In the genomic region with DNA sequence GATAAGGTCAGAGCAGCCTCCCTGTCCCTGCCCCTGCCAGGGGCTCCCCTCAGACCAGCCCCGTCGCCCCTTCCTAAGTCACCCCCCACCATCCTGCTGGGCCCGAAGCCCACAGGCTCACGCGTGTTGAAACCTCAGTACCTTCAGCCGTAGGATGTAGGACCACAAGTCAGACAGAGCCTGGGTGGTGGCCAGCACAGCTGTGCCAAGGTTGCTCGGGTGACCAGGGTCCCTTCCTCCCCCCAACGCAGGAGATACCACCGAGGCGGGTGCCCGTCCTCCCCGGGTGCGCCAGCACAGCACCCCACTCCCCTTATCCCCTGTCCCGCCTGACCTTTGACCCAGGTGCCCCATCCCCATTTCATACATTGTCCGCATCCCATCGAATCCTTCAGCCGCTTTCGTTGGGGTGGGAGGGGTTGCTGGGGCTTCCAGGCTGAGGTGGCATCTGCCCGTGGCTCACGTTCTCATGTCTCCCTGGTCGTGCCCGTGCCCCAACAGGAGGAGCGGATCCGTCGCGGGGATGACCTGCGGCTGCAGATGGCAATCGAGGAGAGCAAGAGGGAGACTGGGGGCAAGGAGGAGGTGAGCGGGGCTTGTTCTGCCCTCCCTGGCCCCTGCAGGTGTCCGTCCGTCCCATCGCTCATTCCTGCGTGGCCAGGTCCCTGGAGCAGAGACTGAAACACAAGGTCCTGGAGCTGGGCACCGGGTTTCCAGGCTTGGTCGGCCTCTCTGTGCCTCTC, we compare ENCODE assay signal across 26 cellular contexts. TPM values are rescaled to one million over a fixed set of nuclear protein-coding genes. Genes with fewer than 3 reads are reported as not detected.
A peak's percentile ranks its signal among the peaks of the same experiment; 100 is the strongest.
DNase-seq lines count a peak whose midpoint lies in the region; ATAC-seq, FAIRE-seq and TF ChIP-seq lines count a peak whose summit lies in the region.
"Had no signal": no experiment of that assay in that cellular context is flagged by ENCODE, and none has a peak within 500 bp of the region (broad histone marks: within the 10 kb centered on the region; RNA-seq: fewer than 3 reads in every experiment).

No MANE protein-coding gene starts in this region.

- TF ChIP-seq EP300 in GM12878 (IDR thresholded peaks at IDR 0.05; ENCODE audit: borderline replicate concordance in 1 of 2, control insufficient read depth in 1 of 2, low read depth in 2 of 2, low read length in 2 of 2) (no peak), stomach (IDR thresholded peaks at IDR 0.05) (no peak)

- TF ChIP-seq RAD21 in GM12878 (IDR thresholded peaks at IDR 0.05; ENCODE audit: insufficient read depth, low read depth, low read length), result no peak

- no peaks in the 10 kb centered on the region for H3K27me3 Mint-ChIP-seq in activated T-cell treated with anti-CD3 and anti-CD28 coated beads, Interleukin-2, amount 50 U/mL, for 24 hours
- H3K27me3 Mint-ChIP-seq in activated T-cell treated with anti-CD3 and anti-CD28 coated beads, Interleukin-2, amount 50 U/mL, for 72 hours (ENCODE audit: low read depth), result no peaks in the 10 kb centered on the region
- no peaks in the 10 kb centered on the region for H3K27me3 Mint-ChIP-seq in memory B cell
- H3K27me3 Mint-ChIP-seq: activated CD4-positive, alpha-beta T cell treated with anti-CD3 and anti-CD28 coated beads for 36 hours; brain; CD4-positive, alpha-beta memory T cell had no signal

- H3K4me1 ChIP-seq in GM12878 (ENCODE audit: control insufficient read depth, insufficient read depth, low read length) (no peaks in the 10 kb centered on the region), stomach (peaks cover 35 to 51% (median 48%) of the 10 kb centered on the region in 4 donors)

- POLR2A ChIA-PET in GM12878 (lab: Charles Lee), result no interaction called here

- H3K4me3 Mint-ChIP-seq in activated T-cell treated with anti-CD3 and anti-CD28 coated beads, Interleukin-2, amount 50 U/mL, for 24 hours, result no peak overlapping the region
- no peak overlapping the region for H3K4me3 Mint-ChIP-seq in activated T-cell treated with anti-CD3 and anti-CD28 coated beads, Interleukin-2, amount 50 U/mL, for 72 hours
- no peak overlapping the region for H3K4me3 Mint-ChIP-seq in memory B cell
- H3K4me3 Mint-ChIP-seq: activated CD4-positive, alpha-beta T cell treated with anti-CD3 and anti-CD28 coated beads for 36 hours; activated CD8-positive, alpha-beta T cell treated with anti-CD3 and anti-CD28 coated beads, Interleukin-2, amount 10 ng/mL, durations not matched to agents 7 days and 5 days; CD4-positive, alpha-beta memory T cell; T-helper 2 cell treated with Interferon-gamma antibody and Interleukin-4, amounts not matched to agents 5 μg/mL and 100 μg/mL, for 36 hours had no signal

- peaks cover 5% of the 10 kb centered on the region; the same call in 1 of the 2 replicates for H4K20me1 ChIP-seq in GM12878 (ENCODE audit: control insufficient read depth, insufficient read depth)

- H3K27ac Mint-ChIP-seq in activated T-cell treated with anti-CD3 and anti-CD28 coated beads, Interleukin-2, amount 50 U/mL, for 24 hours, result peak overlapping the region; percentile 44
- no peak overlapping the region for H3K27ac Mint-ChIP-seq in activated T-cell treated with anti-CD3 and anti-CD28 coated beads, Interleukin-2, amount 50 U/mL, for 72 hours
- peak overlapping the region; percentile 95 for H3K27ac Mint-ChIP-seq in memory B cell
- H3K27ac Mint-ChIP-seq: activated CD4-positive, alpha-beta T cell treated with anti-CD3 and anti-CD28 coated beads for 36 hours; activated CD8-positive, alpha-beta T cell treated with anti-CD3 and anti-CD28 coated beads, Interleukin-2, amount 10 ng/mL, durations not matched to agents 7 days and 5 days; T-helper 2 cell treated with Interferon-gamma antibody and Interleukin-4, amounts not matched to agents 5 μg/mL and 100 μg/mL, for 36 hours had no signal

- no peak overlapping the region for H3K27ac ChIP-seq in GM12878 (ENCODE audit: control insufficient read depth, insufficient read depth)
- H3K27ac ChIP-seq in stomach, result peak overlapping the region; percentile 9 to 94 (median 64)
- H3K27ac ChIP-seq: 22Rv1, upper lobe of left lung had no signal

- H2AFZ ChIP-seq in GM12878 (ENCODE audit: control insufficient read depth, low read depth, low read length), result no peak overlapping the region

- H3K79me2 ChIP-seq in GM12878 (ENCODE audit: control insufficient read depth, insufficient read depth, low read length), result peaks cover 2% of the 10 kb centered on the region

- no peak overlapping the region for H3K9ac ChIP-seq in GM12878 (ENCODE audit: control insufficient read depth, insufficient read depth, low read length)

- H3K4me2 ChIP-seq in GM12878 (ENCODE audit: control insufficient read depth, insufficient read depth), result no peak overlapping the region
- H3K4me2 ChIP-seq: smooth muscle cell had no signal

- no peak for TF ChIP-seq CTCF in GM12878 (IDR thresholded peaks at IDR 0.05 in 2 of 3, conservative IDR thresholded peaks at IDR 0.05 in 1 of 3; ENCODE audit: control insufficient read depth in 2 of 3, extremely low read depth in 1 of 3, insufficient read depth in 1 of 3, low read depth in 3 of 3, low read length in 3 of 3)
- TF ChIP-seq CTCF in stomach (IDR thresholded peaks at IDR 0.05), result no peak

- no TSS peak for BruUV-seq in GM12878 (replicated peaks; lab: Mats Ljungman, UMichigan)

- RAD21 ChIA-PET in GM12878 (lab: Charles Lee; ENCODE audit: unreplicated experiment), result no interaction called here

- peaks cover 14 to 49% of the 10 kb centered on the region in 2 experiments; a peak in 3 of 4 replicates for H3K36me3 ChIP-seq in GM12878 (ENCODE audit: control insufficient read depth in 2 of 2, insufficient read depth in 2 of 2, low read length in 1 of 2)
- H3K36me3 ChIP-seq in stomach, result peaks cover 76 to 100% (median 100%) of the 10 kb centered on the region in 4 donors

- H3K9me3 Mint-ChIP-seq in activated T-cell treated with anti-CD3 and anti-CD28 coated beads, Interleukin-2, amount 50 U/mL, for 24 hours, result no peaks in the 10 kb centered on the region
- H3K9me3 Mint-ChIP-seq in activated T-cell treated with anti-CD3 and anti-CD28 coated beads, Interleukin-2, amount 50 U/mL, for 72 hours, result no peaks in the 10 kb centered on the region
- H3K9me3 Mint-ChIP-seq in memory B cell, result no peaks in the 10 kb centered on the region
- H3K9me3 Mint-ChIP-seq: brain; CD4-positive, alpha-beta memory T cell; T-helper 2 cell treated with Interferon-gamma antibody and Interleukin-4, amounts not matched to agents 5 μg/mL and 100 μg/mL, for 36 hours had no signal

- no peak overlapping the region for H3K4me3 ChIP-seq in GM12878
- H3K4me3 ChIP-seq in stomach, result no peak overlapping the region
- H3K4me3 ChIP-seq: smooth muscle cell, upper lobe of left lung had no signal

- H3K27me3 ChIP-seq in GM12878 (replicated peaks in 1 of 2; ENCODE audit: control insufficient read depth in 2 of 2, insufficient read depth in 2 of 2, low read length in 1 of 2) (no peaks in the 10 kb centered on the region), stomach (no peaks in the 10 kb centered on the region)
- H3K27me3 ChIP-seq: upper lobe of left lung had no signal

- in situ Hi-C loops in GM12878 (cut with MboI), result no loop called here

- H3K36me3 Mint-ChIP-seq in activated T-cell treated with anti-CD3 and anti-CD28 coated beads, Interleukin-2, amount 50 U/mL, for 24 hours (ENCODE audit: low read depth), result peaks cover 80% of the 10 kb centered on the region
- H3K36me3 Mint-ChIP-seq in activated T-cell treated with anti-CD3 and anti-CD28 coated beads, Interleukin-2, amount 50 U/mL, for 72 hours (ENCODE audit: insufficient read depth in 2 of 2), result peaks cover 1 to 2% of the 10 kb centered on the region in 2 donors
- peaks cover 31% of the 10 kb centered on the region for H3K36me3 Mint-ChIP-seq in memory B cell

- no peak for DNase-seq in activated T-cell treated with anti-CD3 and anti-CD28 coated beads, Interleukin-2, amount 50 U/mL, for 24 hours
- DNase-seq in activated T-cell treated with anti-CD3 and anti-CD28 coated beads, Interleukin-2, amount 50 U/mL, for 72 hours, result no peak
- DNase-seq in GM12878 (ENCODE audit: low read depth, low spot score) (no peak), memory B cell (ENCODE audit: low spot score in 2 of 2) (no peak), stomach (no peak), middle frontal gyrus (ENCODE audit: extremely low spot score, low spot score) (no peak), retina (no peak)
- DNase-seq: activated CD4-positive, alpha-beta T cell treated with anti-CD3 and anti-CD28 coated beads for 36 hours; activated CD8-positive, alpha-beta T cell treated with anti-CD3 and anti-CD28 coated beads, Interleukin-2, amount 10 ng/mL, durations not matched to agents 7 days and 5 days; CD4-positive, alpha-beta memory T cell; effector CD4-positive, alpha-beta T cell; NCI-H1092; SHP77; stimulated activated CD4-positive, alpha-beta T cell treated with anti-CD3 and anti-CD28 coated beads, Interleukin-2, amount 100 ng/mL, for 24 hours had no signal

- CTCF ChIA-PET in GM12878 (lab: Yijun Ruan, JAX), result no interaction called here

- intact Hi-C loops in GM12878 (cut with micrococcal nuclease; ENCODE audit: unreplicated experiment) (no loop called here), stomach (cut with DNase I; ENCODE audit: low total_unique reads) (no loop called here)

- ATAC-seq in activated T-cell treated with anti-CD3 and anti-CD28 coated beads, Interleukin-2, amount 50 U/mL, for 72 hours (replicated peaks in 1 of 2), result no peak
- ATAC-seq in GM12878 (no peak), memory B cell (ENCODE audit: low read depth) (no peak), GM18909 (IDR thresholded peaks at IDR 0.05; ENCODE audit: poor library complexity, unreplicated experiment) (no peak)
- ATAC-seq: activated CD4-positive, alpha-beta T cell treated with anti-CD3 and anti-CD28 coated beads for 36 hours; activated CD8-positive, alpha-beta T cell treated with anti-CD3 and anti-CD28 coated beads, Interleukin-2, amount 10 ng/mL, durations not matched to agents 7 days and 5 days had no signal

- SMC1A ChIA-PET in GM12878 (lab: Charles Lee; ENCODE audit: uncharacterized antibody, unreplicated experiment), result no interaction called here

- H3K9me3 ChIP-seq in GM12878 (replicated peaks; ENCODE audit: control insufficient read depth, insufficient read depth, low read length), result no peaks in the 10 kb centered on the region
- no peaks in the 10 kb centered on the region for H3K9me3 ChIP-seq in stomach
- H3K9me3 ChIP-seq: upper lobe of left lung had no signal

- 96% methylated on average over 33 of the region's 35 CpGs for WGBS in GM12878 (ENCODE audit: insufficient coverage, insufficient replicate concordance, low lambda C conversion rate, missing lambda C conversion rate)
- 87 to 96% (median 89%) methylated on average over 21 to 35 of the region's 35 CpGs for WGBS in stomach, 5 donors

- no peak for FAIRE-seq in GM12878 (lab: Jason Lieb, UNC)
- FAIRE-seq: H54, keratinocyte had no signal

- TF ChIP-seq POLR2A in GM12878 (IDR thresholded peaks at IDR 0.05; ENCODE audit: low read depth, low read length) (0 out of 2 replicates have a peak, but pooled peaks have one; percentile 26), stomach (IDR thresholded peaks at IDR 0.05) (no peak)

- H3K4me1 Mint-ChIP-seq in activated T-cell treated with anti-CD3 and anti-CD28 coated beads, Interleukin-2, amount 50 U/mL, for 24 hours (ENCODE audit: low read depth), result peaks cover 10% of the 10 kb centered on the region
- peaks cover 7% of the 10 kb centered on the region for H3K4me1 Mint-ChIP-seq in activated T-cell treated with anti-CD3 and anti-CD28 coated beads, Interleukin-2, amount 50 U/mL, for 72 hours (ENCODE audit: low read depth)
- H3K4me1 Mint-ChIP-seq in memory B cell, result peaks cover 23% of the 10 kb centered on the region
- H3K4me1 Mint-ChIP-seq: brain had no signal

RNA-seq across cellular contexts. Expression of a gene that starts 14.5 kb away (rescaled TPM):
- 10 to 100 TPM; 33.8 to 40.5 TPM for total RNA-seq in activated T-cell treated with anti-CD3 and anti-CD28 coated beads, Interleukin-2, amount 50 U/mL, for 72 hours
- total RNA-seq in GM12878 (2013; cell fraction: nucleolus; rRNA removed), result 21.7 and 25.6 TPM in 2 replicates
- total RNA-seq in GM12878 (2014; rRNA removed) (7.7 and 12.0 TPM in 2 replicates), GM12878 (2014; rRNA removed; fragmentation: Illumina TruSeq; extraction: Trizol) (4.7 and 6.2 TPM in 2 replicates), GM12878 (2021) (79.8 and 88.5 TPM in 2 replicates), stomach (100 to 1,000 TPM in 3 of 5 donors, 10 to 100 TPM in 2; 17.8 to 363 (median 184) TPM)
- polyA plus RNA-seq in GM12878 (2011; ENCODE audit: low read depth), result 7.1 TPM
- polyA plus RNA-seq in GM12878 (2011; rRNA removed) (3.4 and 9.3 TPM in 2 replicates), GM12878 (2014; fragmentation: Illumina TruSeq; extraction: Trizol) (2.0 and 6.8 TPM in 2 replicates), GM12878 (2014; fragmentation: Nextera tagmentation; extraction: Ambion mirVana) (under 1 TPM; 0.11 to 0.16 TPM), GM12878 (2014; rRNA removed) (36.9 and 47.0 TPM in 2 replicates), GM12878 (2016; fragmentation: Nextera tagmentation; extraction: Ambion mirVana) (10 to 100 TPM; 21.8 to 22.1 TPM), stomach (100 to 1,000 TPM in 2 of 3 donors, 10 to 100 TPM in 1; 74.6 to 213 (median 183) TPM)
- 18.3 and 23.2 TPM in 2 replicates for polyA plus RNA-seq in GM12878 (2011; cell fraction: cytosol; rRNA removed)
- 35.8 and 58.4 TPM in 2 replicates for polyA plus RNA-seq in GM12878 (2011; cell fraction: nucleus; rRNA removed)
- 28.6 and 36.3 TPM in 2 replicates for polyA plus RNA-seq in GM12878 (2012)
- 19.7 and 22.3 TPM in 2 replicates for polyA minus RNA-seq in GM12878 (2011; rRNA and poly(A)+ RNA removed)
- 18.9 and 25.0 TPM in 2 replicates for polyA minus RNA-seq in GM12878 (2011; cell fraction: cytosol; rRNA and poly(A)+ RNA removed)
- 9.1 and 13.6 TPM in 2 replicates for polyA minus RNA-seq in GM12878 (2011; cell fraction: nucleus; rRNA and poly(A)+ RNA removed)

RNA-seq across cellular contexts. Expression of a gene that starts 34.7 kb away (rescaled TPM):
- total RNA-seq in activated T-cell treated with anti-CD3 and anti-CD28 coated beads, Interleukin-2, amount 50 U/mL, for 72 hours, result 100 to 1,000 TPM; 128 to 137 TPM
- total RNA-seq in GM12878 (2013; cell fraction: nucleolus; rRNA removed), result 46.0 and 50.9 TPM in 2 replicates
- total RNA-seq in GM12878 (2014; rRNA removed) (204 and 228 TPM in 2 replicates), GM12878 (2014; rRNA removed; fragmentation: Illumina TruSeq; extraction: Trizol) (112 and 121 TPM in 2 replicates), GM12878 (2021) (308 and 338 TPM in 2 replicates), stomach (100 to 1,000 TPM in 4 of 5 donors, 10 to 100 TPM in 1; 70.5 to 463 (median 183) TPM)
- polyA plus RNA-seq in GM12878 (2011; ENCODE audit: low read depth), result 59.4 TPM
- polyA plus RNA-seq in GM12878 (2011; rRNA removed) (54.9 and 140 TPM in 2 replicates), GM12878 (2014; fragmentation: Illumina TruSeq; extraction: Trizol) (50.9 and 141 TPM in 2 replicates), GM12878 (2014; fragmentation: Nextera tagmentation; extraction: Ambion mirVana) (1 to 10 TPM; 3.0 to 8.3 TPM), GM12878 (2014; rRNA removed) (284 and 360 TPM in 2 replicates), GM12878 (2016; fragmentation: Nextera tagmentation; extraction: Ambion mirVana) (10 to 100 TPM; 46.2 to 48.9 TPM), stomach (10 to 100 TPM; 53.2 to 91.4 (median 62.2) TPM)
- 239 and 270 TPM in 2 replicates for polyA plus RNA-seq in GM12878 (2011; cell fraction: cytosol; rRNA removed)
- polyA plus RNA-seq in GM12878 (2011; cell fraction: nucleus; rRNA removed), result 425 and 604 TPM in 2 replicates
- 148 and 173 TPM in 2 replicates for polyA plus RNA-seq in GM12878 (2012)
- 61.6 and 111 TPM in 2 replicates for polyA minus RNA-seq in GM12878 (2011; rRNA and poly(A)+ RNA removed)
- 60.9 and 65.2 TPM in 2 replicates for polyA minus RNA-seq in GM12878 (2011; cell fraction: cytosol; rRNA and poly(A)+ RNA removed)
- 63.1 and 102 TPM in 2 replicates for polyA minus RNA-seq in GM12878 (2011; cell fraction: nucleus; rRNA and poly(A)+ RNA removed)

RNA-seq across cellular contexts. Expression of a gene that starts 41.5 kb away (rescaled TPM):
- total RNA-seq in activated T-cell treated with anti-CD3 and anti-CD28 coated beads, Interleukin-2, amount 50 U/mL, for 72 hours, result 10 to 100 TPM; 13.8 to 21.7 TPM
- 8.3 and 8.6 TPM in 2 replicates for total RNA-seq in GM12878 (2013; cell fraction: nucleolus; rRNA removed)
- total RNA-seq in GM12878 (2014; rRNA removed), result 19.2 and 22.5 TPM in 2 replicates
- total RNA-seq in GM12878 (2014; rRNA removed; fragmentation: Illumina TruSeq; extraction: Trizol), result 11.9 and 12.7 TPM in 2 replicates
- total RNA-seq in GM12878 (2021), result 33.1 and 34.2 TPM in 2 replicates
- 5.6 TPM for polyA plus RNA-seq in GM12878 (2011; ENCODE audit: low read depth)
- polyA plus RNA-seq in GM12878 (2011; rRNA removed), result 7.8 and 16.4 TPM in 2 replicates
- polyA plus RNA-seq in GM12878 (2011; cell fraction: cytosol; rRNA removed), result 17.5 and 27.2 TPM in 2 replicates
- polyA plus RNA-seq in GM12878 (2011; cell fraction: nucleus; rRNA removed), result 38.1 and 48.1 TPM in 2 replicates
- polyA plus RNA-seq in GM12878 (2012), result 27.7 and 32.6 TPM in 2 replicates
- polyA plus RNA-seq in GM12878 (2014; fragmentation: Illumina TruSeq; extraction: Trizol), result 7.7 and 19.2 TPM in 2 replicates
- polyA plus RNA-seq in GM12878 (2014; fragmentation: Nextera tagmentation; extraction: Ambion mirVana), result under 1 TPM; 0.04 to 0.14 TPM
- 35.9 and 39.9 TPM in 2 replicates for polyA plus RNA-seq in GM12878 (2014; rRNA removed)
- polyA plus RNA-seq in GM12878 (2016; fragmentation: Nextera tagmentation; extraction: Ambion mirVana), result 10 to 100 TPM; 20.4 to 25.7 TPM
- 3.4 and 7.2 TPM in 2 replicates for polyA minus RNA-seq in GM12878 (2011; rRNA and poly(A)+ RNA removed)
- polyA minus RNA-seq in GM12878 (2011; cell fraction: cytosol; rRNA and poly(A)+ RNA removed), result 5.5 and 7.0 TPM in 2 replicates
- polyA minus RNA-seq in GM12878 (2011; cell fraction: nucleus; rRNA and poly(A)+ RNA removed), result 6.4 and 14.4 TPM in 2 replicates
- total RNA-seq in stomach, result 10 to 100 TPM in 3 of 5 donors, 1 to 10 TPM in 2; 3.5 to 25.5 (median 13.4) TPM
- 10 to 100 TPM; 12.0 to 19.4 (median 14.1) TPM for polyA plus RNA-seq in stomach

RNA-seq across cellular contexts. Expression of a gene that starts 46.1 kb away (rescaled TPM):
- 10 to 100 TPM; 43.1 to 50.7 TPM for total RNA-seq in activated T-cell treated with anti-CD3 and anti-CD28 coated beads, Interleukin-2, amount 50 U/mL, for 72 hours
- 5.3 and 7.2 TPM in 2 replicates for total RNA-seq in GM12878 (2013; cell fraction: nucleolus; rRNA removed)
- 22.1 and 25.4 TPM in 2 replicates for total RNA-seq in GM12878 (2014; rRNA removed)
- total RNA-seq in GM12878 (2014; rRNA removed; fragmentation: Illumina TruSeq; extraction: Trizol), result 14.0 and 14.1 TPM in 2 replicates
- 44.9 and 45.4 TPM in 2 replicates for total RNA-seq in GM12878 (2021)
- polyA plus RNA-seq in GM12878 (2011; ENCODE audit: low read depth), result 31.2 TPM
- polyA plus RNA-seq in GM12878 (2011; rRNA removed), result 13.5 and 19.1 TPM in 2 replicates
- 27.8 and 34.4 TPM in 2 replicates for polyA plus RNA-seq in GM12878 (2011; cell fraction: cytosol; rRNA removed)
- polyA plus RNA-seq in GM12878 (2011; cell fraction: nucleus; rRNA removed), result 21.8 and 24.9 TPM in 2 replicates
- 43.7 and 58.1 TPM in 2 replicates for polyA plus RNA-seq in GM12878 (2012)
- polyA plus RNA-seq in GM12878 (2014; fragmentation: Illumina TruSeq; extraction: Trizol), result 7.8 and 13.2 TPM in 2 replicates
- 10 to 100 TPM in 1 of 2 experiments, 1 to 10 TPM in 1; 4.7 to 18.1 TPM for polyA plus RNA-seq in GM12878 (2014; fragmentation: Nextera tagmentation; extraction: Ambion mirVana)
- polyA plus RNA-seq in GM12878 (2014; rRNA removed), result 39.6 and 45.3 TPM in 2 replicates
- 10 to 100 TPM; 29.1 to 37.0 TPM for polyA plus RNA-seq in GM12878 (2016; fragmentation: Nextera tagmentation; extraction: Ambion mirVana)
- polyA minus RNA-seq in GM12878 (2011; rRNA and poly(A)+ RNA removed), result 15.2 and 28.9 TPM in 2 replicates
- 11.5 and 15.8 TPM in 2 replicates for polyA minus RNA-seq in GM12878 (2011; cell fraction: cytosol; rRNA and poly(A)+ RNA removed)
- polyA minus RNA-seq in GM12878 (2011; cell fraction: nucleus; rRNA and poly(A)+ RNA removed), result 6.0 and 9.0 TPM in 2 replicates
- total RNA-seq in stomach, result 10 to 100 TPM in 1 of 5 donors, 1 to 10 TPM in 4; 2.2 to 14.5 (median 5.3) TPM
- polyA plus RNA-seq in stomach, result 10 to 100 TPM; 14.9 to 27.8 (median 21.2) TPM

RNA-seq across cellular contexts. Expression of a gene that starts 48.7 kb away (rescaled TPM):
- not detected for total RNA-seq in activated T-cell treated with anti-CD3 and anti-CD28 coated beads, Interleukin-2, amount 50 U/mL, for 72 hours
- not detected in 2 replicates for total RNA-seq in GM12878 (2013; cell fraction: nucleolus; rRNA removed)
- not detected in 2 replicates for total RNA-seq in GM12878 (2014; rRNA removed)
- total RNA-seq in GM12878 (2014; rRNA removed; fragmentation: Illumina TruSeq; extraction: Trizol), result not detected in 2 replicates
- total RNA-seq in GM12878 (2021), result not detected in 2 replicates
- not detected for polyA plus RNA-seq in GM12878 (2011; ENCODE audit: low read depth)
- not detected in 2 replicates for polyA plus RNA-seq in GM12878 (2011; rRNA removed)
- polyA plus RNA-seq in GM12878 (2011; cell fraction: cytosol; rRNA removed), result not detected in 2 replicates
- 0.03 TPM in 1 of 2 replicates, not detected in the other for polyA plus RNA-seq in GM12878 (2011; cell fraction: nucleus; rRNA removed)
- not detected in 2 replicates for polyA plus RNA-seq in GM12878 (2012)
- not detected in 2 replicates for polyA plus RNA-seq in GM12878 (2014; fragmentation: Illumina TruSeq; extraction: Trizol)
- not detected for polyA plus RNA-seq in GM12878 (2014; fragmentation: Nextera tagmentation; extraction: Ambion mirVana)
- 0.01 TPM in 1 of 2 replicates, not detected in the other for polyA plus RNA-seq in GM12878 (2014; rRNA removed)
- polyA plus RNA-seq in GM12878 (2016; fragmentation: Nextera tagmentation; extraction: Ambion mirVana), result not detected
- polyA minus RNA-seq in GM12878 (2011; rRNA and poly(A)+ RNA removed), result not detected in 2 replicates
- polyA minus RNA-seq in GM12878 (2011; cell fraction: cytosol; rRNA and poly(A)+ RNA removed), result not detected in 2 replicates
- not detected in 2 replicates for polyA minus RNA-seq in GM12878 (2011; cell fraction: nucleus; rRNA and poly(A)+ RNA removed)
- not detected for total RNA-seq in stomach
- not detected for polyA plus RNA-seq in stomach
- total RNA-seq: activated CD4-positive, alpha-beta T cell treated with anti-CD3 and anti-CD28 coated beads for 36 hours; activated CD8-positive, alpha-beta T cell treated with anti-CD3 and anti-CD28 coated beads, Interleukin-2, amount 10 ng/mL, durations not matched to agents 7 days and 5 days; CD4-positive, alpha-beta memory T cell; cerebellum; glomerular endothelial cell; occipital lobe; smooth muscle cell; upper lobe of left lung had no signal
- polyA plus RNA-seq: adipose tissue; CD4-positive, alpha-beta memory T cell; keratinocyte had no signal
